In the genomic region with DNA sequence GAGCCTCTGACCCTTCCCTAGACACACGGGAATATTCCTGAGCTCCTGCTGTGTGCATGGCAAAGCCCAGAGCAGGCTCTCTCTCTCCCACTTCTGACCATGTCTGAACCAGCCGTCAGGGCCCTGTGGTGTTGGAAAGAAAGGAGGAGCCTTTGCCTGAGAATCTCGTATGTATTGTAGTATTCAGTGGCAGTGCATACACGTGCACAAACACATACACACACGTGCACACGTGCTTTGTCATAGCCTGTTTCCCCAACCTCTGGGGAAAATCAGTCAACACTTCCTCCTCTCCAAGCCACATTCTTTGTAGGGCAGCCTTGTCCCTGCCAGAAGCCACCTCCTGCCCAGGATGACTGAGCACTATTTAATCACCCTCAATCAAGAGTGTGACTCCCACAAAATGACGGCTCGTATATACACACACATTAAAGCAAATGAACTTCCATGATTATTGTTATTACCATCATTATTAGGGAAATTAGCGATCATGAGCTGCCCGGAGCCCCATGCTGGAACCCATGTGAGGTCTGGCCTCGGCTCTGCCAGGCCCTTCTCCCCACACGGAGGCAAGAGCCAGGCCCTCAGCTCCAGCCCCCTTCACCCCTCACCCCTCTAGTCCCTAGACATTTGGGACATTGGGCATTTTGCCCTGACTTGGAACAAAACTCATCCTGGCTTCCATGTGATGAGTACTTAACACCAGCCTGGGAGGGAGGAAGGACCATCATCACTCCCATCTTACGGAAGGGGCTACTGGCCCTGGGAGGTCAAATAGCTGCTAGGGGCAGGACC, we compare ENCODE assay signal across 21 cellular contexts.
DNase-seq lines count a peak whose midpoint lies in the region; ATAC-seq and TF ChIP-seq lines count a peak whose summit lies in the region.
"Had no signal": no experiment of that assay in that cellular context is flagged by ENCODE, and none has a peak within 500 bp of the region (broad histone marks: within the 10 kb centered on the region; RNA-seq: fewer than 3 reads in every experiment).

No MANE protein-coding gene starts in this region.

- H2AFZ ChIP-seq in H9 (ENCODE audit: low read length) = no peak overlapping the region
- H2AFZ ChIP-seq: hepatocyte had no signal

- 15 to 22% methylated on average over 6 of the region's 13 CpGs for WGBS in gastroesophageal sphincter (ENCODE audit: low coverage in 1 of 2), 2 donors
- WGBS in H9 (ENCODE audit: extremely low coverage, insufficient read length, low lambda C conversion rate) = no CpG with 5 or more reads among the region's 13 CpGs

- H3K23ac ChIP-seq in H9 (ENCODE audit: insufficient read length, low read depth, low read length) = no peak overlapping the region

- H3K27ac ChIP-seq in gastroesophageal sphincter = peak overlapping the region in 2 of 4 donors; percentile 46 to 68
- no peak overlapping the region for H3K27ac ChIP-seq in H9 (ENCODE audit: insufficient read length, low read depth, low read length)
- H3K27ac ChIP-seq: hepatocyte, psoas muscle, uterus had no signal

- peak; percentile 78 for ATAC-seq in gastroesophageal sphincter
- ATAC-seq: psoas muscle had no signal

- no peak overlapping the region for H3K4ac ChIP-seq in H9 (ENCODE audit: low read depth, low read length)

- no peak overlapping the region for H2BK12ac ChIP-seq in H9 (ENCODE audit: insufficient read length, low read depth, low read length)

- H4K20me1 ChIP-seq in H9 (ENCODE audit: control insufficient read depth, insufficient read depth, insufficient read length) = no peaks in the 10 kb centered on the region

- H3K27me3 ChIP-seq in gastroesophageal sphincter = peaks cover 32% of the 10 kb centered on the region
- H3K27me3 ChIP-seq in H9 (ENCODE audit: insufficient read depth, low read length) = no peaks in the 10 kb centered on the region
- H3K27me3 ChIP-seq in MG63 = no peaks in the 10 kb centered on the region
- H3K27me3 ChIP-seq: hepatocyte, uterus had no signal

- H3K4me2 ChIP-seq in H9 (ENCODE audit: insufficient read depth, insufficient read length, low read length) = no peak overlapping the region
- H3K4me2 ChIP-seq: hepatocyte had no signal

- no peak overlapping the region for H3K4me3 ChIP-seq in gastroesophageal sphincter
- H3K4me3 ChIP-seq in MG63 = no peak overlapping the region
- H3K4me3 ChIP-seq: esophagus squamous epithelium, hepatocyte, psoas muscle, uterus had no signal

- no peak overlapping the region for H2BK5ac ChIP-seq in H9 (ENCODE audit: insufficient read length, low read length)

- peaks cover 0 to 11% (median 0%) of the 10 kb centered on the region in 3 donors for H3K9me3 ChIP-seq in gastroesophageal sphincter
- H3K9me3 ChIP-seq in H9 (ENCODE audit: control insufficient read depth, low read depth, low read length) = no peaks in the 10 kb centered on the region
- no peaks in the 10 kb centered on the region for H3K9me3 ChIP-seq in MG63
- H3K9me3 ChIP-seq: esophagus squamous epithelium, psoas muscle, uterus had no signal

- no peak overlapping the region for H3K56ac ChIP-seq in H9 (ENCODE audit: insufficient read length, low read depth, low read length)

- H3K27me3 Mint-ChIP-seq in H9 (ENCODE audit: low read depth) = peaks cover 12% of the 10 kb centered on the region
- H3K27me3 Mint-ChIP-seq: activated naive CD4-positive, alpha-beta T cell treated with anti-CD3 and anti-CD28 coated beads, Interleukin-2, amount 50 U/mL, for 24 hours had no signal

- peaks cover 3 to 5% of the 10 kb centered on the region in 2 experiments; a peak in 3 of 4 replicates for H3K4me1 Mint-ChIP-seq in H9
- H3K4me1 Mint-ChIP-seq: activated naive CD4-positive, alpha-beta T cell treated with anti-CD3 and anti-CD28 coated beads, Interleukin-2, amount 50 U/mL, for 24 hours; naive B cell had no signal

- H3K18ac ChIP-seq in H9 (ENCODE audit: insufficient read length, low read depth, low read length) = no peak overlapping the region

- H3K23me2 ChIP-seq in H9 (ENCODE audit: insufficient read length, low read depth, low read length, poor library complexity, severe bottlenecking) = no peaks in the 10 kb centered on the region

- H3K27ac Mint-ChIP-seq in H9 = peak overlapping the region in 1 of 3 experiments; percentile 88; a peak in 2 of 7 replicates
- H3K27ac Mint-ChIP-seq: activated naive CD4-positive, alpha-beta T cell treated with anti-CD3 and anti-CD28 coated beads, Interleukin-2, amount 50 U/mL, for 24 hours; CD4-positive, alpha-beta T cell had no signal

- no peak for TF ChIP-seq EP300 in gastroesophageal sphincter (IDR thresholded peaks at IDR 0.05)

- TF ChIP-seq CTCF in gastroesophageal sphincter (IDR thresholded peaks at IDR 0.05) (no peak), H9 (conservative IDR thresholded peaks at IDR 0.05) (no peak)

- no peak overlapping the region for H4K8ac ChIP-seq in H9 (replicated peaks; ENCODE audit: insufficient read length, low read depth, low read length)

- no peaks in the 10 kb centered on the region for H3K79me1 ChIP-seq in H9 (ENCODE audit: insufficient read depth, low read depth, low read length, poor library complexity, severe bottlenecking)

- H3K9me3 Mint-ChIP-seq in H9 = peaks cover 2 to 3% of the 10 kb centered on the region in 2 experiments; a peak in 3 of 5 replicates
- H3K9me3 Mint-ChIP-seq: CD4-positive, alpha-beta T cell had no signal

- no peak overlapping the region for H3K9ac ChIP-seq in H9 (ENCODE audit: extremely low read depth, insufficient read length, low read length)

- H3K36me3 Mint-ChIP-seq in H9 (ENCODE audit: insufficient read depth in 1 of 3, low read depth in 3 of 3) = no peaks in the 10 kb centered on the region
- H3K36me3 Mint-ChIP-seq: activated naive CD4-positive, alpha-beta T cell treated with anti-CD3 and anti-CD28 coated beads, Interleukin-2, amount 50 U/mL, for 24 hours; naive B cell had no signal

- no peak overlapping the region for H3T11ph ChIP-seq in H9 (ENCODE audit: low read length)

- H2BK20ac ChIP-seq in H9 (ENCODE audit: low read depth, low read length, poor library complexity, severe bottlenecking) = no peak overlapping the region

- H2BK15ac ChIP-seq in H9 (ENCODE audit: low read depth, low read length) = no peak overlapping the region

- H3K36me3 ChIP-seq in gastroesophageal sphincter (no peaks in the 10 kb centered on the region), MG63 (no peaks in the 10 kb centered on the region)
- H3K36me3 ChIP-seq: esophagus squamous epithelium, uterus had no signal

- no peak overlapping the region for H2BK120ac ChIP-seq in H9 (ENCODE audit: low read depth, low read length, poor library complexity, severe bottlenecking)

- no peak overlapping the region for H2AK5ac ChIP-seq in H9 (ENCODE audit: insufficient read length, low read length)

- no peak overlapping the region for H3K14ac ChIP-seq in H9 (ENCODE audit: insufficient read depth, low read length)

- no peak overlapping the region for H4K5ac ChIP-seq in H9 (ENCODE audit: insufficient read length, low read depth, low read length)

- DNase-seq in COLO668 (lab: John Stamatoyannopoulos, UW; ENCODE audit: unreplicated experiment) (peak; percentile 37), RPMI8226 (peak; percentile 18), mesenteric fat pad (ENCODE audit: low spot score) (peak; percentile 53), NCI-H2081 (lab: John Stamatoyannopoulos, UW) (no peak), NCI-H510A treated with DMSO at 0.1 percent for 48 hours (lab: John Stamatoyannopoulos, UW) (no peak), H9 (no peak), MG63 (no peak)
- DNase-seq: activated CD4-positive, alpha-beta T cell treated with anti-CD3 and anti-CD28 coated beads for 48 hours; activated T-cell treated with anti-CD3 and anti-CD28 coated beads for 4 hours; esophagus squamous epithelium; naive B cell; NCI-H146; NCI-H446; psoas muscle; stimulated activated naive CD4-positive, alpha-beta T cell; T-helper 9 cell; uterus had no signal

- no peaks in the 10 kb centered on the region for H3K79me2 ChIP-seq in H9 (ENCODE audit: insufficient read depth, low read length)
- H3K79me2 ChIP-seq: hepatocyte had no signal

- H3K4me3 Mint-ChIP-seq in H9 = no peak overlapping the region
- H3K4me3 Mint-ChIP-seq: activated naive CD4-positive, alpha-beta T cell treated with anti-CD3 and anti-CD28 coated beads, Interleukin-2, amount 50 U/mL, for 24 hours; CD4-positive, alpha-beta T cell; naive B cell had no signal

- peaks cover 0 to 22% (median 4%) of the 10 kb centered on the region in 3 donors for H3K4me1 ChIP-seq in gastroesophageal sphincter
- H3K4me1 ChIP-seq in H9 (ENCODE audit: insufficient read depth, low read length) = no peaks in the 10 kb centered on the region
- H3K4me1 ChIP-seq: psoas muscle, uterus had no signal

- H4K91ac ChIP-seq in H9 (ENCODE audit: insufficient read length, low read depth, low read length) = no peak overlapping the region

- no peak for TF ChIP-seq POLR2A in gastroesophageal sphincter (IDR thresholded peaks at IDR 0.05)

Comparison
In these comparisons a context has a peak if more than half of its experiments do, and no peak if none do; other contexts are left out.
1. DNase-seq: peak in COLO668 (single experiment), RPMI8226 (single experiment) and mesenteric fat pad (single experiment); none in NCI-H2081 (0 of 2), NCI-H510A treated with DMSO at 0.1 percent for 48 hours (single experiment), H9 (single experiment) and MG63 (single experiment).